ENCODE assay signal across 6 cellular contexts in the genomic region with DNA sequence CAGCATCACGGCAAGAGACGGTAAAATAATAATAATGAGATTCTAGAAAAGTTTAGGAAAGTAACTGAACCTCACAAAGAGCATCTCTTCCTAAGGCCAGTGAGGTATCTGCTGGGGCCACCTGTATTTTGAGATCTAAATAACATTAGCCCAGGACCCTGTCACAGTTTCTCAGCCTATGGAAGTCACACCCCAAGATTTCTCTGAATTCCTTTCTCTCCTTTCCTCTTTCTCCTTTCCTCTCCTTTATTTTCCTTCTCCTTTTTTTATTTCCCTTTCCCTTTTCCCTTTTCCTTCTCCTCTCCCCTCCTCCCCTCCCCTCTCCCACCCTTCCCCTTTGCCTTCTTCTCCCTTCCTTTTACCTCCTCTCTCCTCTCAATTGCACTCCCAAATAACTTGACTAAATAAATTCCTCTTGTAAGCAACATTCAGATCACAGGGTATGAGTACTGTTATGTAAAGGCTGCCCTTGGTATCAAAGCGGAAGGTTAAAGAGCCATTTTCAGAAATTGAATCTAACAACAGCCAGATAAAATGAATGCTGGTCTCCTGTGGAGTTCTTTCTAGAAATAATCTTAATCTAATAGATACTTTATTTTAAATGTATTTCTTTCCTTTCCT.
"Had no signal": no experiment of that assay in that cellular context is flagged by ENCODE, and none has a peak within 500 bp of the region (broad histone marks: within the 10 kb centered on the region; RNA-seq: fewer than 3 reads in every experiment).

No MANE protein-coding gene starts in this region.

- H3K4me2 ChIP-seq: KMS-11 had no signal

- H3K9ac ChIP-seq: KMS-11 had no signal

- DNase-seq: IMR-90, KBM-7, KG1 had no signal

- FAIRE-seq: HTR-8/SVneo had no signal

- H3K27ac ChIP-seq: HL-60, KMS-11 had no signal
